In the genomic region with DNA sequence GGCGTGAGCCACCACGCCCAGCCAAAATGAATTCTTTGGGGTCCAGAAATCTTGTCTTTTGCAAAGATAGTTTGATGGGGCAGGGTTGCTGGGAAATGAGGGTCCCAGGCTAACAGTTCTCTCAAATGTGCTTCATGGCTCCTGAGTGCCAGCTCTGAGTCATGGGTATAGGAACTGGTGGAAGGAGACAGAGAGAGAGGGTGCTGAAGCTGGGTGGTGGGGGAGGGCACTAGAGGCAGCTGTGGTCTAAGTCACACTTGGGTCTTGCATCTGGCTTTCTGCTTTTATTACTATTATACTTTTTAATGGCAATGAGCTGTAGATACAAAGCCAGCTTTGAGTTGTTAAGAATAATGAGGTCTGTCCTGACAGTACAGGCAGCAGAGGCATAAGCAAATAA, we compare ENCODE assay signal across 1 cellular context.
A peak's percentile ranks its signal among the peaks of the same experiment; 100 is the strongest.
TF ChIP-seq lines count a peak whose summit lies in the region.

No MANE protein-coding gene starts in this region.

TF ChIP-seq in endothelial cell of umbilical vein, 7 proteins besides CTCF, POLR2A, EP300 and RAD21:
- TF ChIP-seq GATA2 (IDR thresholded peaks at IDR 0.05; ENCODE audit: insufficient read depth, insufficient read length, low read depth, low read length) (no peak), FOS (IDR thresholded peaks at IDR 0.05; ENCODE audit: borderline replicate concordance, insufficient read depth, low read length) (peak; percentile 44)
